In the genomic region with DNA sequence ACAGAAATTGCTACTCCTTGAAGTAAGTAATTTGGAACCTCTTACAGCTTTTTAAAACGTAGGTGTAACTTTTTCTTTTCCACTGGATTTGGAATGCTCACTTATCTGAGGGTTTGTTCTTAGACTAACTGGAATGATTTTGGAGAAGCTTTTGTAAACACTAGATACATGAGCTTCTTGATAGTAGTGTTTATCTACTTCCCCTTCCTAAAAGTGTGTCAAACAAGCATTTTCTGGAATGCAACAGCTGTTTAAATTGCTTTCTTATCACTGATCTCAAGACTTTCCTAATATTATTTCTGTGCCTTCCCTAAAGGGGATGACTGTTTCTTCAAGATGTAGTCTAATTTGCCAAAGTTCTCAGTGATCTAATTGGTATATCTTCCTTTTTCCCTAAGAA, we compare ENCODE assay signal across 20 cellular contexts.
"Had no signal": no experiment of that assay in that cellular context is flagged by ENCODE, and none has a peak within 500 bp of the region (broad histone marks: within the 10 kb centered on the region; RNA-seq: fewer than 3 reads in every experiment).

No MANE protein-coding gene starts in this region.

- H3K4me1 ChIP-seq: colonic mucosa, gastrocnemius medialis, right atrium auricular region, transverse colon had no signal

- H3K27ac ChIP-seq: colonic mucosa, gastrocnemius medialis, hepatocyte, right atrium auricular region, transverse colon had no signal

- FAIRE-seq: keratinocyte, TTC549 had no signal

- ATAC-seq: activated CD8-positive, alpha-beta T cell treated with anti-CD3 and anti-CD28 coated beads for 36 hours; gastrocnemius medialis; left cardiac atrium; naive thymus-derived CD4-positive, alpha-beta T cell had no signal

- DNase-seq: activated B cell treated with CpG ODN at 0.5 μM for 24 hours; activated CD4-positive, alpha-beta T cell treated with anti-CD3 and anti-CD28 coated beads, Interleukin-2, amount 50 U/mL, for 1 hour; activated CD8-positive, alpha-beta T cell treated with anti-CD3 and anti-CD28 coated beads for 36 hours; activated T-cell treated with anti-CD3 and anti-CD28 coated beads, Interleukin-2, amount 50 U/mL, for 48 hours; cerebellar nuclear complex; colonic mucosa; effector CD8-positive, alpha-beta T cell; gastrocnemius medialis; left cardiac atrium; mammary epithelial cell; midbrain; naive thymus-derived CD4-positive, alpha-beta T cell; stimulated activated CD4-positive, alpha-beta T cell treated with anti-CD3 and anti-CD28 coated beads, Interleukin-2, amount 100 ng/mL, for 48 hours; stimulated activated naive CD4-positive, alpha-beta T cell treated with Interleukin-2 at 50 U/mL for 16 hours; T-helper 9 cell; transverse colon had no signal

- H3K36me3 ChIP-seq: colonic mucosa, gastrocnemius medialis, right atrium auricular region, transverse colon had no signal

- H3K4me3 ChIP-seq: colonic mucosa, gastrocnemius medialis, hepatocyte, right atrium auricular region, transverse colon had no signal

- H3K27me3 ChIP-seq: colonic mucosa, gastrocnemius medialis, hepatocyte, right atrium auricular region, transverse colon had no signal

- H3K9me3 ChIP-seq: colonic mucosa, gastrocnemius medialis, right atrium auricular region, transverse colon had no signal
